1 cellular context compared by ENCODE assay signal in genomic region chr12:66137937-66138336, GRCh38.
TF ChIP-seq lines count a peak whose summit lies in the region.

No MANE protein-coding gene starts in this region.

TF ChIP-seq in IMR-90, 13 proteins besides CTCF, POLR2A, EP300 and RAD21:
- TF ChIP-seq FOS (IDR thresholded peaks at IDR 0.05; ENCODE audit: low read depth, low read length) (no peak), CHD1 (IDR thresholded peaks at IDR 0.05; ENCODE audit: low read depth, low read length) (no peak), RFX5 (IDR thresholded peaks at IDR 0.05; ENCODE audit: low read depth, low read length) (no peak), MAZ (IDR thresholded peaks at IDR 0.05; ENCODE audit: borderline replicate concordance, low read depth, low read length) (no peak), NFE2L2 (IDR thresholded peaks at IDR 0.05; ENCODE audit: low read depth, low read length) (no peak), SMC3 (IDR thresholded peaks at IDR 0.05; ENCODE audit: low read depth, low read length) (no peak), MXI1 (IDR thresholded peaks at IDR 0.05; ENCODE audit: borderline replicate concordance, low read depth, low read length) (no peak), BHLHE40 (IDR thresholded peaks at IDR 0.05; ENCODE audit: low read depth, low read length) (no peak), MAFK (IDR thresholded peaks at IDR 0.05; ENCODE audit: low read depth, low read length) (no peak), ELK1 (IDR thresholded peaks at IDR 0.05; ENCODE audit: borderline replicate concordance, low read depth, low read length) (no peak)
- TF ChIP-seq, protein P1, sequence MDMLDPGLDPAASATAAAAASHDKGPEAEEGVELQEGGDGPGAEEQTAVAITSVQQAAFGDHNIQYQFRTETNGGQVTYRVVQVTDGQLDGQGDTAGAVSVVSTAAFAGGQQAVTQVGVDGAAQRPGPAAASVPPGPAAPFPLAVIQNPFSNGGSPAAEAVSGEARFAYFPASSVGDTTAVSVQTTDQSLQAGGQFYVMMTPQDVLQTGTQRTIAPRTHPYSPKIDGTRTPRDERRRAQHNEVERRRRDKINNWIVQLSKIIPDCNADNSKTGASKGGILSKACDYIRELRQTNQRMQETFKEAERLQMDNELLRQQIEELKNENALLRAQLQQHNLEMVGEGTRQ (IDR thresholded peaks at IDR 0.05; ENCODE audit: low read depth, low read length) = no peak
